ENCODE assay signal across 35 cellular contexts in the genomic region with DNA sequence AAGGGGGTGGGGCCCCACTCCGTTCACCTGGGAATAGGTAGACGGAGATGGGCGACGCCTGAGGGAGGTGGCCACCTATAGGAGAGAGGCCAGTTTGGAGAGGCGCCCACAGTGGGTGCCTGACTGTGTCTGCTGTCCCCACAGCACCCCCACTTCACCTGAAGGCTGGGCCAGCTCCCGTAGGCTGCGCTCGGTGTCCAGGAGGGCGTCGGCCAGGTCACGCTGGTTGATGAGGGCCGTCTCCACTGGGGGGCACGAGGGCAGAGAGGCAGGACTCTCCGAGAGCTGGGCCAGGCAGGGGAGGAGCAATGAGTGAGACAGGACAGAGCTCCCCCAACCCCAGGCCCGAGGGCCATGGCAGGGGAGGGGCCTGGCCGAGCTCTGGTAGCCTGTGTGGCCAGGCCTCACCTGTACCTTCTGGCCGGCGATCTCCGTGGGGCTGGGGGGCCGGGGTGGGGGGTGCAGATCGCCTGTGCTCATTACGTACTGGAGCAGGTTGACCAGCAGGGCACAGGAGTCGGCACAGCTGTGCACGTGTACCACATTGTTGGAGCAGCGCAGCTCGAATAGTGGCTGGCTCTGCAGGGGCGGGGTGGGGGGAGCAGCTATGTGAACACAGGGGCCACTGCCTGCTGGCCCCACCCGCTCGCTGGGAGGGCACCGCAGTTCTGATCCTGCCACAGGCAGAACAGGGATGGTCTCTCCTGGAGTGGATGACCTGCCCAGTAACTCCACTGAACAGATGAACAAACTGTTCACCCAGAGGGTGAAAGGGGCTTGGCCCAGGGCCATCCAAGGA. TPM values are rescaled to one million over a fixed set of nuclear protein-coding genes. Genes with fewer than 3 reads are reported as not detected.
"Had no signal": no experiment of that assay in that cellular context is flagged by ENCODE, and none has a peak within 500 bp of the region (broad histone marks: within the 10 kb centered on the region; RNA-seq: fewer than 3 reads in every experiment).

No MANE protein-coding gene starts in this region.

- DNase-seq: activated CD4-positive, alpha-beta memory T cell treated with anti-CD3 and anti-CD28 coated beads for 36 hours; activated CD4-positive, alpha-beta T cell treated with anti-CD3 and anti-CD28 coated beads, Interleukin-2, amount 10 ng/mL, durations not matched to agents 24 days and 14 days; activated CD8-positive, alpha-beta memory T cell treated with anti-CD3 and anti-CD28 coated beads, Interleukin-2, amount 50 U/mL, for 4 hours; activated gamma-delta T cell; activated naive CD4-positive, alpha-beta T cell treated with anti-CD3 and anti-CD28 coated beads, Interleukin-2, amount 10 ng/mL, durations not matched to agents 7 days and 5 days; activated T-cell treated with anti-CD3 and anti-CD28 coated beads, Interleukin-2, amount 50 U/mL, for 1 hour; anterior cingulate cortex; colonic mucosa; effector memory CD4-positive, alpha-beta T cell; erythroblast; gastrocnemius medialis; glutamatergic neuron; mesendoderm; natural killer cell; posterior cingulate gyrus; spleen; stimulated activated CD4-positive, alpha-beta T cell treated with anti-CD3 and anti-CD28 coated beads, Interleukin-2, amount 100 ng/mL, for 48 hours; T-cell; T-helper 9 cell; tibial artery had no signal

- H3K27me3 ChIP-seq: colonic mucosa, gastrocnemius medialis, left lung, neural progenitor cell, spleen, suprapubic skin, tibial artery had no signal

- H3K27me3 Mint-ChIP-seq: activated CD4-positive, alpha-beta memory T cell treated with anti-CD3 and anti-CD28 coated beads for 36 hours; activated CD4-positive, alpha-beta T cell treated with anti-CD3 and anti-CD28 coated beads, Interleukin-2, amount 10 ng/mL, durations not matched to agents 24 days and 14 days; activated naive CD4-positive, alpha-beta T cell treated with anti-CD3 and anti-CD28 coated beads, Interleukin-2, amount 10 ng/mL, durations not matched to agents 7 days and 5 days; T-cell had no signal

- H3K36me3 Mint-ChIP-seq: natural killer cell had no signal

- H3K4me3 Mint-ChIP-seq: activated CD4-positive, alpha-beta memory T cell treated with anti-CD3 and anti-CD28 coated beads for 36 hours; activated CD4-positive, alpha-beta T cell treated with anti-CD3 and anti-CD28 coated beads, Interleukin-2, amount 10 ng/mL, durations not matched to agents 24 days and 14 days; activated naive CD4-positive, alpha-beta T cell treated with anti-CD3 and anti-CD28 coated beads, Interleukin-2, amount 10 ng/mL, durations not matched to agents 7 days and 5 days; activated T-helper 1 cell treated with anti-CD3 and anti-CD28 coated beads, Interleukin-12 subunit alpha, Interleukin-12 subunit beta, Interleukin-2, Interleukin-4 antibody, amounts not matched to agents 30 ng/mL and 10 ng/mL and 1 ng/mL, durations not matched to agents 14 hours and 24 hours and 36 hours; natural killer cell; neural progenitor cell had no signal

- FAIRE-seq: bronchial epithelial cell, islet of Langerhans, TTC549 had no signal

- H3K4me3 ChIP-seq: colonic mucosa, gastrocnemius medialis, left lung, lung, neural progenitor cell, spleen, suprapubic skin, tibial artery had no signal

- H3K4me1 Mint-ChIP-seq: neural progenitor cell had no signal

- H3K9me3 Mint-ChIP-seq: activated CD4-positive, alpha-beta memory T cell treated with anti-CD3 and anti-CD28 coated beads for 36 hours; activated CD4-positive, alpha-beta T cell treated with anti-CD3 and anti-CD28 coated beads, Interleukin-2, amount 10 ng/mL, durations not matched to agents 24 days and 14 days; activated naive CD4-positive, alpha-beta T cell treated with anti-CD3 and anti-CD28 coated beads, Interleukin-2, amount 10 ng/mL, durations not matched to agents 7 days and 5 days; activated T-helper 1 cell treated with anti-CD3 and anti-CD28 coated beads, Interleukin-12 subunit alpha, Interleukin-12 subunit beta, Interleukin-2, Interleukin-4 antibody, amounts not matched to agents 30 ng/mL and 10 ng/mL and 1 ng/mL, durations not matched to agents 14 hours and 24 hours and 36 hours; natural killer cell; neural progenitor cell; T-cell had no signal

- H3K36me3 ChIP-seq: neural progenitor cell had no signal

- ATAC-seq: activated CD4-positive, CD25-positive, alpha-beta regulatory T cell treated with anti-CD3 and anti-CD28 coated beads, Interleukin-2, amount 50 U/mL, for 24 hours; gastrocnemius medialis; left lung; natural killer cell; right cardiac atrium; T-cell had no signal

- H3K27ac Mint-ChIP-seq: activated naive CD4-positive, alpha-beta T cell treated with anti-CD3 and anti-CD28 coated beads, Interleukin-2, amount 10 ng/mL, durations not matched to agents 7 days and 5 days; neural progenitor cell had no signal

RNA-seq across cellular contexts. Expression of a gene that starts 33.4 kb away (rescaled TPM):
- total RNA-seq: activated CD4-positive, alpha-beta T cell treated with anti-CD3 and anti-CD28 coated beads, Interleukin-2, amount 10 ng/mL, durations not matched to agents 24 days and 14 days; activated CD8-positive, alpha-beta memory T cell treated with anti-CD3 and anti-CD28 coated beads for 36 hours; activated T-helper 1 cell treated with anti-CD3 and anti-CD28 coated beads, Interleukin-12 subunit alpha, Interleukin-12 subunit beta, Interleukin-2, Interleukin-4 antibody, amounts not matched to agents 30 ng/mL and 10 ng/mL and 1 ng/mL, durations not matched to agents 14 hours and 24 hours and 36 hours; bronchial epithelial cell; colonic mucosa; dermis microvascular lymphatic vessel endothelial cell; gastrocnemius medialis; left lung; lung; mononuclear cell; natural killer cell; omental fat pad; right cardiac atrium; spleen; suprapubic skin; ureter had no signal
